ENCODE assay signal across 14 cellular contexts in genomic region chr4:56389558-56389957, GRCh38. TPM values are rescaled to one million over a fixed set of nuclear protein-coding genes. Genes with fewer than 3 reads are reported as not detected.
DNase-seq lines count a peak whose midpoint lies in the region; ATAC-seq and TF ChIP-seq lines count a peak whose summit lies in the region.
"Had no signal": no experiment of that assay in that cellular context is flagged by ENCODE, and none has a peak within 500 bp of the region (broad histone marks: within the 10 kb centered on the region; RNA-seq: fewer than 3 reads in every experiment).

No MANE protein-coding gene starts in this region.

- TF ChIP-seq CTCF in brain (conservative IDR thresholded peaks at IDR 0.05), result no peak

- no peak for ATAC-seq in stimulated activated naive B cell treated with anti-CD40 and anti-IgM and Interleukin-4, amounts not matched to agents 10 μg/mL and 1 μg/mL and 100 μg/mL, for 72 hours (replicated peaks)

- H3K27ac Mint-ChIP-seq in activated naive CD4-positive, alpha-beta T cell treated with anti-CD3 and anti-CD28 coated beads, Interleukin-2, amount 10 ng/mL, durations not matched to agents 7 days and 5 days, result no peak overlapping the region
- peak overlapping the region in 4 of 5 experiments; percentile 56 to 99 (median 78) for H3K27ac Mint-ChIP-seq in brain
- peak overlapping the region; percentile 99 for H3K27ac Mint-ChIP-seq in stimulated activated naive B cell treated with anti-CD40 and anti-IgM and Interleukin-4, amounts not matched to agents 10 μg/mL and 1 μg/mL and 100 μg/mL, for 72 hours
- H3K27ac Mint-ChIP-seq: progenitor cell of endocrine pancreas had no signal

- no peaks in the 10 kb centered on the region for H3K27me3 Mint-ChIP-seq in activated naive CD4-positive, alpha-beta T cell treated with anti-CD3 and anti-CD28 coated beads, Interleukin-2, amount 10 ng/mL, durations not matched to agents 7 days and 5 days
- peaks cover 3% of the 10 kb centered on the region for H3K27me3 Mint-ChIP-seq in brain
- no peaks in the 10 kb centered on the region for H3K27me3 Mint-ChIP-seq in stimulated activated naive B cell treated with anti-CD40 and anti-IgM and Interleukin-4, amounts not matched to agents 10 μg/mL and 1 μg/mL and 100 μg/mL, for 72 hours
- H3K27me3 Mint-ChIP-seq: progenitor cell of endocrine pancreas had no signal

- H3K9me3 Mint-ChIP-seq in activated naive CD4-positive, alpha-beta T cell treated with anti-CD3 and anti-CD28 coated beads, Interleukin-2, amount 10 ng/mL, durations not matched to agents 7 days and 5 days, result no peaks in the 10 kb centered on the region
- H3K9me3 Mint-ChIP-seq in brain, result peaks cover 0 to 2% (median 0%) of the 10 kb centered on the region in 5 experiments
- no peaks in the 10 kb centered on the region for H3K9me3 Mint-ChIP-seq in stimulated activated naive B cell treated with anti-CD40 and anti-IgM and Interleukin-4, amounts not matched to agents 10 μg/mL and 1 μg/mL and 100 μg/mL, for 72 hours

- H3K4me3 Mint-ChIP-seq in activated naive CD4-positive, alpha-beta T cell treated with anti-CD3 and anti-CD28 coated beads, Interleukin-2, amount 10 ng/mL, durations not matched to agents 7 days and 5 days, result peak overlapping the region; percentile 40
- H3K4me3 Mint-ChIP-seq in brain, result peak overlapping the region; percentile 87 to 96 (median 90)
- no peak overlapping the region for H3K4me3 Mint-ChIP-seq in stimulated activated naive B cell treated with anti-CD40 and anti-IgM and Interleukin-4, amounts not matched to agents 10 μg/mL and 1 μg/mL and 100 μg/mL, for 72 hours

- CTCF ChIA-PET in activated naive CD4-positive, alpha-beta T cell treated with anti-CD3 and anti-CD28 coated beads, Interleukin-2, amount 10 ng/mL, durations not matched to agents 7 days and 5 days (lab: Charles Lee), result interaction anchor here (1.5 kb wide), 1 partner anchor 32 kb away, joined by 3 read pairs; no protein-coding TSS in a partner anchor

- peaks cover 41% of the 10 kb centered on the region for H3K4me1 Mint-ChIP-seq in activated naive CD4-positive, alpha-beta T cell treated with anti-CD3 and anti-CD28 coated beads, Interleukin-2, amount 10 ng/mL, durations not matched to agents 7 days and 5 days
- peaks cover 56% of the 10 kb centered on the region for H3K4me1 Mint-ChIP-seq in brain
- peaks cover 23 to 37% of the 10 kb centered on the region in 2 donors for H3K4me1 Mint-ChIP-seq in stimulated activated naive B cell treated with anti-CD40 and anti-IgM and Interleukin-4, amounts not matched to agents 10 μg/mL and 1 μg/mL and 100 μg/mL, for 72 hours

- DNase-seq in activated naive CD4-positive, alpha-beta T cell treated with anti-CD3 and anti-CD28 coated beads, Interleukin-2, amount 10 ng/mL, durations not matched to agents 7 days and 5 days, result no peak
- no peak for DNase-seq in activated naive CD4-positive, alpha-beta T cell treated with Interleukin-2 at 50 U/mL for 16 hours
- DNase-seq in NCI-H69 (lab: John Stamatoyannopoulos, UW) (peak; percentile 4), DMS114 treated with DMSO at 0.1 percent for 48 hours (lab: John Stamatoyannopoulos, UW; ENCODE audit: unreplicated experiment) (no peak), NCI-H748 treated with DMSO at 0.1 percent for 48 hours (lab: John Stamatoyannopoulos, UW) (no peak), NCI-H510A treated with DMSO at 0.1 percent for 48 hours (lab: John Stamatoyannopoulos, UW) (no peak)
- no peak for DNase-seq in stimulated activated naive B cell treated with anti-CD40 and anti-IgM and Interleukin-4, amounts not matched to agents 10 μg/mL and 1 μg/mL and 100 μg/mL, for 72 hours
- DNase-seq: DMS79 treated with DMSO at 0.1 percent for 48 hours, kidney, midbrain, NCI-H1417 treated with DMSO at 0.1 percent for 48 hours, SHP77 treated with DMSO at 0.1 percent for 48 hours had no signal

- peaks cover 9% of the 10 kb centered on the region for H3K36me3 Mint-ChIP-seq in activated naive CD4-positive, alpha-beta T cell treated with anti-CD3 and anti-CD28 coated beads, Interleukin-2, amount 10 ng/mL, durations not matched to agents 7 days and 5 days
- peaks cover 9% of the 10 kb centered on the region for H3K36me3 Mint-ChIP-seq in brain
- H3K36me3 Mint-ChIP-seq in stimulated activated naive B cell treated with anti-CD40 and anti-IgM and Interleukin-4, amounts not matched to agents 10 μg/mL and 1 μg/mL and 100 μg/mL, for 72 hours, result peaks cover 12 to 28% of the 10 kb centered on the region in 2 donors

RNA-seq across cellular contexts. Expression of gene AASDH, which starts 2.3 kb away (rescaled TPM):
- 2.4 TPM for polyA plus RNA-seq in brain (ENCODE audit: insufficient read depth, low read depth, low replicate concordance)

RNA-seq across cellular contexts. Expression of gene PPAT, which starts 45.9 kb away (rescaled TPM):
- polyA plus RNA-seq in brain (ENCODE audit: insufficient read depth, low read depth, low replicate concordance), result 8.4 TPM

RNA-seq across cellular contexts. Expression of gene PAICS, which starts 46.5 kb away (rescaled TPM):
- polyA plus RNA-seq in brain (ENCODE audit: insufficient read depth, low read depth, low replicate concordance), result 45.7 TPM

Comparison
In these comparisons a context has a peak if more than half of its experiments do, and no peak if none do; other contexts are left out.
1. H3K4me3 Mint-ChIP-seq: peak in activated naive CD4-positive, alpha-beta T cell treated with anti-CD3 and anti-CD28 coated beads, Interleukin-2, amount 10 ng/mL, durations not matched to agents 7 days and 5 days (single experiment) and brain (5 of 5); none in stimulated activated naive B cell treated with anti-CD40 and anti-IgM and Interleukin-4, amounts not matched to agents 10 μg/mL and 1 μg/mL and 100 μg/mL, for 72 hours (0 of 2).